In the genomic region with DNA sequence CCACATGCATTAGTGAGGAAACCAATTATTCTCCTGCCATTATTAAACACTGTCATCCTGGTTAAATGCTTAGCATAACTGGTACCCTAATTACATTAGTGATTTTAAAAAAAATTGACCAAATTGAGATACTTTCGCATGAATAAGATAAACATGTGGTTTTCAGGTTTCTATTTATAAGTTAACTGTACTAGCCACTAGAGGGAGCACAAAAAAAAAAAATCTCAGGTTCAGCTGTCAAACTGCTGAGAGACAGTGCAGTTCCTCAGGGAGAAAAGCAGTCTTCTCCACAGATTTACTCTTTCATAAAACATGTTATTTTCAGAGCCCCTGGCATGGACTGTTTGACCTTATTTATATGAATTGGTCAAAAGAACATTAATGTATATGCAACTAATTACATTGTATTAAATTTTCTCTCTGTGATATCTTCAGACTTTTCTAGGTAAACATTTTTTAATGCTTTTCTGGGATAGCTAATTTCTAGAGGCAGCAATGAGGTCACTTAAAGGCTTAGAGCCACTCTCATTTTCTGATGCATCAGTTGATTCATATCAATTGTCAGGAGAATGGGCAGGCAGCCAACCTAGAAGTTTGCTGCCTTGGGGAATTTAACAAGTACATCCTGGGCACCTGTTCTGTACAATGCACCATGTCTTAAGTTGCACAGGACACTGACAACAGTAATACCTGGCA, we compare ENCODE assay signal across 8 cellular contexts.
DNase-seq lines count a peak whose midpoint lies in the region; ATAC-seq and TF ChIP-seq lines count a peak whose summit lies in the region.

No MANE protein-coding gene starts in this region.

- peak; percentile 73 for TF ChIP-seq CTCF in progenitor cell of endocrine pancreas (IDR thresholded peaks at IDR 0.05; ENCODE audit: unreplicated experiment)

- peak; percentile 61 for ATAC-seq in GM21576 (IDR thresholded peaks at IDR 0.05; ENCODE audit: unreplicated experiment)
- ATAC-seq in SK-N-SH treated with all-trans-retinoic acid at 6 μM for 48 hours = peak; percentile 94
- no peak for ATAC-seq in activated CD4-positive, CD25-positive, alpha-beta regulatory T cell treated with anti-CD3 and anti-CD28 coated beads, Interleukin-2, amount 50 U/mL, for 24 hours

- DNase-seq in G401 (ENCODE audit: low spot score) = peak; percentile 85
- peak; percentile 54 for DNase-seq in LHCN-M2 (ENCODE audit: low read depth)
- DNase-seq in fibroblast of the conjunctiva (ENCODE audit: low read depth) = peak; percentile 50
- no peak for DNase-seq in progenitor cell of endocrine pancreas (ENCODE audit: low spot score, unreplicated experiment)
- no peak for DNase-seq in activated effector memory CD4-positive, alpha-beta T cell treated with Interleukin-2 at 50 U/mL for 16 hours

- no peaks in the 10 kb centered on the region for H3K4me1 Mint-ChIP-seq in progenitor cell of endocrine pancreas (ENCODE audit: low read depth)

- H3K27me3 Mint-ChIP-seq in progenitor cell of endocrine pancreas = no peaks in the 10 kb centered on the region

- no peak overlapping the region for H3K27ac Mint-ChIP-seq in progenitor cell of endocrine pancreas

- no peak overlapping the region for H3K4me3 Mint-ChIP-seq in progenitor cell of endocrine pancreas (ENCODE audit: low read depth)

- peaks cover 27% of the 10 kb centered on the region for H3K36me3 Mint-ChIP-seq in progenitor cell of endocrine pancreas (ENCODE audit: insufficient read depth)

- no peaks in the 10 kb centered on the region for H3K9me3 Mint-ChIP-seq in progenitor cell of endocrine pancreas (ENCODE audit: low read depth)

- in situ Hi-C loops in G401 (cut with HindIII; ENCODE audit: low sequenced_read_pairs) = no loop called here

TF ChIP-seq in SK-N-SH treated with all-trans-retinoic acid at 6 μM for 48 hours, 23 proteins besides CTCF, POLR2A, EP300 and RAD21:
- TF ChIP-seq ISL1 (CRISPR knock-in tag; IDR thresholded peaks at IDR 0.05) (no peak), ESRRG (CRISPR knock-in tag; IDR thresholded peaks at IDR 0.05) (no peak), TOX (CRISPR knock-in tag; IDR thresholded peaks at IDR 0.05; ENCODE audit: borderline replicate concordance) (no peak), PPARA (CRISPR knock-in tag; IDR thresholded peaks at IDR 0.05; ENCODE audit: borderline replicate concordance) (no peak)

Comparison
In these comparisons a context has a peak if more than half of its experiments do, and no peak if none do; other contexts are left out.
1. DNase-seq: peak in G401 (single experiment), LHCN-M2 (single experiment) and fibroblast of the conjunctiva (single experiment); none in progenitor cell of endocrine pancreas (single experiment) and activated effector memory CD4-positive, alpha-beta T cell treated with Interleukin-2 at 50 U/mL for 16 hours (single experiment).
2. ATAC-seq: peak in GM21576 (single experiment) and SK-N-SH treated with all-trans-retinoic acid at 6 μM for 48 hours (single experiment); none in activated CD4-positive, CD25-positive, alpha-beta regulatory T cell treated with anti-CD3 and anti-CD28 coated beads, Interleukin-2, amount 50 U/mL, for 24 hours (0 of 2).